In genomic region chr2:191500566-191501389, GRCh38 we compare ENCODE assay signal across 14 cellular contexts.
DNase-seq lines count a peak whose midpoint lies in the region; ATAC-seq and TF ChIP-seq lines count a peak whose summit lies in the region.
"Had no signal": no experiment of that assay in that cellular context is flagged by ENCODE, and none has a peak within 500 bp of the region (broad histone marks: within the 10 kb centered on the region; RNA-seq: fewer than 3 reads in every experiment).

No MANE protein-coding gene starts in this region.

- peak overlapping the region; percentile 43 for H2BK15ac ChIP-seq in neuronal stem cell (ENCODE audit: low read length)

- H3K27me3 ChIP-seq in neuronal stem cell (ENCODE audit: control insufficient read depth in 3 of 3, insufficient read depth in 3 of 3, low read depth in 1 of 3, low read length in 3 of 3) (no peaks in the 10 kb centered on the region), esophagus muscularis mucosa (no peaks in the 10 kb centered on the region)

- no peaks in the 10 kb centered on the region for H3K79me1 ChIP-seq in neuronal stem cell (ENCODE audit: low read depth, low read length)

- H3K23ac ChIP-seq in neuronal stem cell (ENCODE audit: low read depth, low read length, poor library complexity) = no peak overlapping the region

- no peak overlapping the region for H3K9ac ChIP-seq in neuronal stem cell (ENCODE audit: low read depth, low read length, poor library complexity)

- H3K36me3 ChIP-seq in neuronal stem cell (replicated peaks in 1 of 2; ENCODE audit: control insufficient read depth in 2 of 2, insufficient read depth in 2 of 2, low read length in 2 of 2) (no peaks in the 10 kb centered on the region), esophagus muscularis mucosa (no peaks in the 10 kb centered on the region)

- no peak overlapping the region for H3K4me2 ChIP-seq in neuronal stem cell (ENCODE audit: insufficient read depth, low read length, poor library complexity, severe bottlenecking)

- DNase-seq in Right ventricle myocardium superior (no peak), cardiac septum (ENCODE audit: low spot score) (no peak), fibroblast of peridontal ligament (ENCODE audit: extremely low read depth) (peak; percentile 42), neuronal stem cell (ENCODE audit: low spot score) (no peak), 8988T (no peak), HuH-7.5 (ENCODE audit: low spot score) (no peak), esophagus muscularis mucosa (ENCODE audit: extremely low spot score) (no peak)
- DNase-seq: activated CD4-positive, alpha-beta T cell treated with anti-CD3 and anti-CD28 coated beads for 36 hours; activated T-cell treated with anti-CD3 and anti-CD28 coated beads, Interleukin-2, amount 50 U/mL, for 1 hour; cortex of kidney; NCI-H1436 treated with DMSO at 0.1 percent for 48 hours; stimulated activated naive CD8-positive, alpha-beta T cell treated with anti-CD3 and anti-CD28 coated beads, Interleukin-15, Interleukin-2, amounts not matched to agents 100 U/mL and 50 U/mL, for 24 hours; T-helper 17 cell had no signal

- intact Hi-C loops in Right ventricle myocardium superior (cut with DNase I) (loop anchor here (5.0 kb wide), 1 partner anchor 283 kb away; no protein-coding TSS in a partner anchor), cardiac septum (cut with DNase I) (loop anchor here (1.0 to 5.0 kb wide), 4 partner anchors 268 to 448 kb away; no protein-coding TSS in a partner anchor), esophagus muscularis mucosa (cut with DNase I) (loop anchor here (5.0 kb wide), 3 partner anchors 278 to 448 kb away; no protein-coding TSS in a partner anchor)

- H4K8ac ChIP-seq in neuronal stem cell (ENCODE audit: low read depth, low read length) = no peak overlapping the region

- no peak for TF ChIP-seq CTCF in esophagus muscularis mucosa (IDR thresholded peaks at IDR 0.05)

- H2AFZ ChIP-seq in neuronal stem cell (ENCODE audit: low read length) = peak overlapping the region; percentile 32

- WGBS in neuronal stem cell (ENCODE audit: extremely low coverage in 2 of 2, insufficient read length in 2 of 2, insufficient replicate concordance in 1 of 2), 2 donors = no CpG with 5 or more reads among the region's 8 CpGs
- WGBS in esophagus muscularis mucosa = 71% methylated on average over 8 of the region's 8 CpGs

- H3K4me1 ChIP-seq in neuronal stem cell (ENCODE audit: control insufficient read depth in 2 of 2, insufficient read depth in 1 of 2, low read depth in 1 of 2, low read length in 2 of 2) (peaks cover 0 to 2% of the 10 kb centered on the region in 2 donors), esophagus muscularis mucosa (peaks cover 4 to 11% (median 7%) of the 10 kb centered on the region in 4 donors)

- peak; percentile 10 for ATAC-seq in Right ventricle myocardium superior (ENCODE audit: poor library complexity)
- ATAC-seq in HG02973 (IDR thresholded peaks at IDR 0.05; ENCODE audit: unreplicated experiment) = no peak
- ATAC-seq: activated CD4-positive, alpha-beta T cell treated with anti-CD3 and anti-CD28 coated beads for 36 hours; stimulated activated naive CD8-positive, alpha-beta T cell treated with anti-CD3 and anti-CD28 coated beads, Interleukin-15, Interleukin-2, amounts not matched to agents 100 U/mL and 50 U/mL, for 24 hours; T-helper 17 cell had no signal

- no peak overlapping the region for H2BK120ac ChIP-seq in neuronal stem cell (ENCODE audit: low read depth, low read length)

- H3K18ac ChIP-seq in neuronal stem cell (ENCODE audit: low read length) = peak overlapping the region; percentile 86

- H3K9me3 ChIP-seq in neuronal stem cell (replicated peaks in 1 of 2; ENCODE audit: control insufficient read depth in 2 of 2, insufficient read depth in 1 of 2, low read depth in 1 of 2, low read length in 2 of 2) (no peaks in the 10 kb centered on the region), esophagus muscularis mucosa (no peaks in the 10 kb centered on the region)

- no peak overlapping the region for H4K91ac ChIP-seq in neuronal stem cell (ENCODE audit: low read depth, low read length, poor library complexity)

- no peak overlapping the region for H2BK5ac ChIP-seq in neuronal stem cell (ENCODE audit: low read length)

- H3K27ac ChIP-seq in neuronal stem cell (replicated peaks; ENCODE audit: low read length) (no peak overlapping the region), esophagus muscularis mucosa (replicated peaks in 1 of 4) (peak overlapping the region in 2 of 4 donors; percentile 2 to 15)

- no peak overlapping the region for H2BK12ac ChIP-seq in neuronal stem cell (ENCODE audit: low read length)

- no peak overlapping the region for H3K4ac ChIP-seq in neuronal stem cell (ENCODE audit: low read length)

- H3K4me3 ChIP-seq in neuronal stem cell (ENCODE audit: low read length in 2 of 2) = no peak overlapping the region
- no peak overlapping the region for H3K4me3 ChIP-seq in esophagus muscularis mucosa

- no peak overlapping the region for H3K14ac ChIP-seq in neuronal stem cell (ENCODE audit: low read length)

- TF ChIP-seq EP300 in esophagus muscularis mucosa (IDR thresholded peaks at IDR 0.05) = no peak

- no peak overlapping the region for H2AK5ac ChIP-seq in neuronal stem cell (ENCODE audit: low read depth, low read length)

- no peak for TF ChIP-seq POLR2A in esophagus muscularis mucosa (IDR thresholded peaks at IDR 0.05; ENCODE audit: low read depth)
